Comparison of ENCODE assay signal across 1 cellular context in genomic region chr1:150619576-150620509, GRCh38.
TF ChIP-seq lines count a peak whose summit lies in the region.

No MANE protein-coding gene starts in this region.

TF ChIP-seq in K562, 482 proteins besides CTCF, POLR2A, EP300 and RAD21 (continued from another document and continues in another):
- TF ChIP-seq ZNF143 (CRISPR knock-in tag; IDR thresholded peaks at IDR 0.05) = no peak
- TF ChIP-seq TARDBP (IDR thresholded peaks at IDR 0.05) = no peak
- no peak; the same call in 1 of the 2 replicates for TF ChIP-seq CREB3 (tag; conservative IDR thresholded peaks at IDR 0.05; ENCODE audit: low read depth)
- TF ChIP-seq SOX6 (IDR thresholded peaks at IDR 0.05) = peak; percentile 81
- no peak for TF ChIP-seq CHD1 (IDR thresholded peaks at IDR 0.05; ENCODE audit: low read length)
- no peak; the same call in 1 of the 2 replicates for TF ChIP-seq CBX5 (IDR thresholded peaks at IDR 0.05; ENCODE audit: borderline replicate concordance, low read depth)
- TF ChIP-seq NR2C1 (IDR thresholded peaks at IDR 0.05) = no peak
- TF ChIP-seq NR2C1 (tag; IDR thresholded peaks at IDR 0.05) = peak; percentile 59
- TF ChIP-seq MEIS2 (IDR thresholded peaks at IDR 0.05; ENCODE audit: partially characterized antibody) = peak; percentile 100
- TF ChIP-seq CREB3L1 (IDR thresholded peaks at IDR 0.05; ENCODE audit: borderline replicate concordance, low read depth) = peak; percentile 92; the same call in 1 of the 2 replicates
- TF ChIP-seq SREBF2 (CRISPR knock-in tag; IDR thresholded peaks at IDR 0.05) = 0 out of 2 replicates have a peak, but pooled peaks have one; percentile 52
- peak; percentile 83 to 92 for TF ChIP-seq ARNT (IDR thresholded peaks at IDR 0.05)
- TF ChIP-seq ARID4B (CRISPR knock-in tag; IDR thresholded peaks at IDR 0.05) = no peak
- TF ChIP-seq IRF2 (CRISPR knock-in tag; IDR thresholded peaks at IDR 0.05) = no peak
- TF ChIP-seq MBD2 (IDR thresholded peaks at IDR 0.05; ENCODE audit: borderline replicate concordance, low read depth) = no peak
- TF ChIP-seq ELK3 (CRISPR knock-in tag; IDR thresholded peaks at IDR 0.05) = no peak
- no peak for TF ChIP-seq GTF3C2 (IDR thresholded peaks at IDR 0.05; ENCODE audit: borderline replicate concordance, extremely low read depth, insufficient read length)
- no peak; a peak in 1 of 3 replicates for TF ChIP-seq CBX3 (IDR thresholded peaks at IDR 0.05; ENCODE audit: borderline replicate concordance in 1 of 2, low read length in 2 of 2)
- no peak for TF ChIP-seq HNRNPH1 (optimal IDR thresholded peaks at IDR 0.05; ENCODE audit: low read depth, low read length)
- TF ChIP-seq ATF7 (IDR thresholded peaks at IDR 0.05) = peak; percentile 93
- TF ChIP-seq ATF4 (CRISPR knock-in tag; IDR thresholded peaks at IDR 0.05) = no peak
- TF ChIP-seq ZNF23 (CRISPR knock-in tag; IDR thresholded peaks at IDR 0.05) = no peak
- TF ChIP-seq PHB (CRISPR knock-in tag; IDR thresholded peaks at IDR 0.05) = no peak
- TF ChIP-seq SRSF9 (IDR thresholded peaks at IDR 0.05; ENCODE audit: borderline replicate concordance, low read depth, low read length) = no peak
- no peak for TF ChIP-seq ELF1 (tag; IDR thresholded peaks at IDR 0.05)
- TF ChIP-seq HSF4 (CRISPR knock-in tag; IDR thresholded peaks at IDR 0.05; ENCODE audit: borderline replicate concordance) = no peak
- TF ChIP-seq ZNF584 (CRISPR knock-in tag; IDR thresholded peaks at IDR 0.05; ENCODE audit: low read depth) = 0 out of 2 replicates have a peak, but pooled peaks have one; percentile 50
- no peak for TF ChIP-seq ZNF232 (CRISPR knock-in tag; IDR thresholded peaks at IDR 0.05)
- TF ChIP-seq ZC3H4 (CRISPR knock-in tag; IDR thresholded peaks at IDR 0.05; ENCODE audit: borderline replicate concordance) = no peak
- TF ChIP-seq LARP7 (IDR thresholded peaks at IDR 0.05) = no peak
- peak; percentile 43; the same call in 1 of the 2 replicates for TF ChIP-seq ETV5 (CRISPR knock-in tag; IDR thresholded peaks at IDR 0.05; ENCODE audit: low read depth)
- no peak for TF ChIP-seq STAG1 (CRISPR knock-in tag; IDR thresholded peaks at IDR 0.05; ENCODE audit: borderline replicate concordance)
- TF ChIP-seq ZSCAN29 (IDR thresholded peaks at IDR 0.05) = no peak
- no peak for TF ChIP-seq KDM4B (IDR thresholded peaks at IDR 0.05; ENCODE audit: borderline replicate concordance in 2 of 2, low read depth in 1 of 2)
- no peak for TF ChIP-seq ZNF280B (CRISPR knock-in tag; IDR thresholded peaks at IDR 0.05)
- no peak for TF ChIP-seq ZBTB43 (CRISPR knock-in tag; IDR thresholded peaks at IDR 0.05)
- peak; percentile 38; the same call in 1 of the 2 replicates for TF ChIP-seq ESRRA (IDR thresholded peaks at IDR 0.05; ENCODE audit: borderline replicate concordance, low read depth)
- TF ChIP-seq CHAMP1 (IDR thresholded peaks at IDR 0.05) = peak; percentile 62; the same call in 1 of the 2 replicates
- peak; percentile 87 for TF ChIP-seq TAL1 (IDR thresholded peaks at IDR 0.05)
